Comparison of ENCODE assay signal across 8 cellular contexts in the genomic region with DNA sequence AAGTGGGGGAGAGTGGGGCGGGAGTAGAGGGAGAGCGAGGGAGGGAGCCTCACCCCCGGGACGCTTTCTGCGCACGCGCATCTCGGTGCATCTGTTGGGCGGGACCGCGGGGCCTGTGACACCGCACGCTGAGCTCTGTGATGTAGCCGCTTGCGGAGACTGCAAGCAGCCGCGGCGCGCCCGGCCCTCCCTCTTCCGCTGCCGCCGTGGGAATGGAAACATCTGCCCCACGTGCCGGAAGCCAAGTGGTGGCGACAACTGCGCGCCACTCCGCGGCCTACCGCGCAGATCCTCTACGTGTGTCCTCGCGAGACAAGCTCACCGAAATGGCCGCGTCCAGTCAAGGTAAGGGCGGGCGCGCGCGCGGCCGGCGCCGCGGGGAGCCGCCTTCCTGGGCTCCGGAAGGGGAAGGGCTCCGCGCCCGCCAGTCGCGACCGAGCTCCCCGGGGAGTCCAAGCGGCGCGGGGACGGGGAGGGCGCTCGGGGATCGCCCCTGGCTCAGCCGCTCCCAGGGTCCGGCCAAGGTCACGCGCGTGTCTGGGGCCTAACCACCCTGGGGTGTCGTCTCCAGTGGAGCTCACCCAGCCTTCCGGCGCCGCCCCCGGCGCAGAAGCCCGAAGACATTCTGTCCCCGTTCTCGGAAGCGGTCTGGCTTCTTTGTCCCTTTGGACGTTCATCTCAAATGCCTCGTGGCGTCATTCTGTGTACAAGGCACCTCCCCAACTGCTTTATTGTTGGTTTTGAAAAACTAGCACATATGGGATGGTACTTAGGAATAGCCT. TPM values are rescaled to one million over a fixed set of nuclear protein-coding genes. Genes with fewer than 3 reads are reported as not detected.
A peak's percentile ranks its signal among the peaks of the same experiment; 100 is the strongest.
DNase-seq lines count a peak whose midpoint lies in the region; ATAC-seq and TF ChIP-seq lines count a peak whose summit lies in the region.

A gene with protein sequence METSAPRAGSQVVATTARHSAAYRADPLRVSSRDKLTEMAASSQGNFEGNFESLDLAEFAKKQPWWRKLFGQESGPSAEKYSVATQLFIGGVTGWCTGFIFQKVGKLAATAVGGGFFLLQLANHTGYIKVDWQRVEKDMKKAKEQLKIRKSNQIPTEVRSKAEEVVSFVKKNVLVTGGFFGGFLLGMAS (plus strand): TSS at position 118 of the 782 bp plus-strand sequence. CDS start 95 bp downstream, at position 213.

- no peaks in the 10 kb centered on the region for H3K4me1 ChIP-seq in ectodermal cell (ENCODE audit: control insufficient read depth, insufficient read depth, low read length)
- H3K4me1 ChIP-seq in lung (ENCODE audit: control insufficient read depth in 2 of 2, insufficient read depth in 2 of 2, low read length in 2 of 2), result peaks cover 1 to 2% of the 10 kb centered on the region in 2 donors

- DNase-seq in COLO668 (lab: John Stamatoyannopoulos, UW; ENCODE audit: unreplicated experiment) (peak; percentile 99), GM20000 (ENCODE audit: low spot score) (peak; percentile 86), HS-5 (ENCODE audit: low read depth) (peak; percentile 63), NK-92 (lab: John Stamatoyannopoulos, UW; ENCODE audit: unreplicated experiment) (peak; percentile 73), lung (ENCODE audit: low spot score) (peak; percentile 91)
- peak; percentile 85 to 89 for DNase-seq in activated CD8-positive, alpha-beta memory T cell treated with anti-CD3 and anti-CD28 coated beads for 1 hour (ENCODE audit: extremely low read depth in 1 of 2, low read depth in 1 of 2)
- DNase-seq in stimulated activated CD4-positive, alpha-beta T cell treated with anti-CD3 and anti-CD28 coated beads, TNF-alpha, amount 100 ng/mL, for 4 hours (ENCODE audit: low read depth in 3 of 3), result peak; percentile 75 to 89 (median 88)

- no peak for TF ChIP-seq CTCF in GM20000 (IDR thresholded peaks at IDR 0.05; ENCODE audit: extremely low read depth, missing control alignments)
- no peak for TF ChIP-seq CTCF in lung (IDR thresholded peaks at IDR 0.05; ENCODE audit: control extremely low read depth, extremely low read depth)

- no peaks in the 10 kb centered on the region for H3K36me3 ChIP-seq in ectodermal cell (ENCODE audit: control insufficient read depth, insufficient read depth, low read length)
- H3K36me3 ChIP-seq in lung (ENCODE audit: control insufficient read depth in 2 of 2, insufficient read depth in 2 of 2, low read length in 2 of 2), result no peaks in the 10 kb centered on the region

- peak; percentile 90 for ATAC-seq in lung (ENCODE audit: insufficient read depth, low FRiP score)

- H3K27me3 ChIP-seq in ectodermal cell (ENCODE audit: control insufficient read depth, insufficient read depth, low read length, poor library complexity, severe bottlenecking) (no peaks in the 10 kb centered on the region), lung (ENCODE audit: control insufficient read depth, insufficient read depth) (no peaks in the 10 kb centered on the region)

- WGBS in ectodermal cell, 2 experiments, result 0% methylated on average over 81 to 82 of the region's 82 CpGs
- 0 to 35% methylated on average over 20 to 82 of the region's 82 CpGs for WGBS in lung, 2 donors

- peak within 1 kb of the TSS; percentile 66 for H3K4me3 ChIP-seq in ectodermal cell (ENCODE audit: insufficient read depth, low read depth, low read length)
- peak within 1 kb of the TSS; percentile 64 for H3K4me3 ChIP-seq in lung

- H3K27ac ChIP-seq in ectodermal cell (ENCODE audit: insufficient read depth, low read depth, low read length, poor library complexity, severe bottlenecking) (peak within 1 kb of the TSS; percentile 92), lung (ENCODE audit: low read depth in 1 of 2, low read length in 1 of 2) (peak within 1 kb of the TSS; percentile 97 to 100)

- H3K9me3 ChIP-seq in ectodermal cell (ENCODE audit: control insufficient read depth, low read length) (no peaks in the 10 kb centered on the region), lung (ENCODE audit: control insufficient read depth in 2 of 2, insufficient read depth in 1 of 2, low read length in 1 of 2) (peaks cover 0 to 3% of the 10 kb centered on the region in 2 donors)

RNA-seq across cellular contexts. Expression of the gene that starts here (rescaled TPM):
- polyA plus RNA-seq in ectodermal cell (2013, experiment 1 of 4), result 92.6 TPM
- 89.5 TPM for polyA plus RNA-seq in ectodermal cell (2013, experiment 2 of 4)
- 82.3 TPM for polyA plus RNA-seq in ectodermal cell (2013, experiment 3 of 4)
- 92.0 TPM for polyA plus RNA-seq in ectodermal cell (2013, experiment 4 of 4)
- total RNA-seq in lung, result 10 to 100 TPM; 43.5 to 83.1 TPM
- polyA plus RNA-seq in lung, result 100 to 1,000 TPM in 1 of 2 donors, 10 to 100 TPM in 1; 89.0 to 106 TPM

Comparison
In these comparisons a context has a peak if more than half of its experiments do, and no peak if none do; other contexts are left out.
1. Peak in every context shown above with its lines: DNase-seq, ATAC-seq, H3K4me3 ChIP-seq and H3K27ac ChIP-seq.